ENCODE assay signal across 8 cellular contexts in the genomic region with DNA sequence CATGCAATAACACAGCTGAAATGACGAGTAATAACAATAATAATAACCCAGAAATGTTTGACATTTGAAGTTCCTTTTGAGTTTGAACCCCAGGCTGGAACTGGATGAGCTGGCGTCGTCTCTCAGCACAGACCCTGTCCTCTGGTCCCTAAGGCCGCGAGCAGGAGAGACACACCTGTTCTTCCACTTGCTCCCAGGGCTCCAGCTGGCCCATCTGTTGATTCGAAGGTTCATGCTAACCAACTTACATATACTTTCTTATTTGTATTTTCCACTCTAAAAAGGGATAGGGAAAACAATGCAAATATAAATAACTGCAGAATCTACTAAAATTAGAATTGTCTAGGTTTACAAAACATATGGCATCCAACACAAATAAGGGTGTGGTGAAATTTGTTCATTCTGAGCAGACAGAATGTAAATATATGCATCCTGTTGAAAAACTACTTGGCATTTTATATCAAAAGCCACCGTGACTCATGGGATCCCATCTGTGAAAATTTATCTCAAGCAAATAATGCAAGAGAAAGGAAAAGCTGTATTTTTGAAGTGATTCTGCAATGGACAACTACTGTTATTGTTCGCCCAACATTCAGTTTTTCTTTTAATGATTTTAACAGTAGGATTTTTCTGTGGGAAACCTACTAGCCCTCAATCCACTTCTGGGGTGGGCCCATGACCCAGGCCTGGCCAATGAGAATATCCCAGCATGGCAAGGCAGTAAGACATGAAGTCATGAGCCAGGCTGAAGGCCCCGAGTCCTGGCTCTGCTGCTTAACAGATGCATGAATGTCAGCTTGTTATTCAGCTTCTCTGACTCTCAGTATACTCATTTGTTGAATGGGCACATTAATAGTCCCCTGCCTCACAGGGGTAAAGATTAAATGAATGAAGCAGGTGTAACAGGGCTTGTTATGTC. TPM values are rescaled to one million over a fixed set of nuclear protein-coding genes. Genes with fewer than 3 reads are reported as not detected.
A peak's percentile ranks its signal among the peaks of the same experiment; 100 is the strongest.
DNase-seq lines count a peak whose midpoint lies in the region; ATAC-seq and TF ChIP-seq lines count a peak whose summit lies in the region.

No MANE protein-coding gene starts in this region.

- no peaks in the 10 kb centered on the region for H3K79me2 ChIP-seq in smooth muscle cell (ENCODE audit: low read depth)

- 79% methylated on average over 9 of the region's 9 CpGs for WGBS in smooth muscle cell (ENCODE audit: low lambda C conversion rate)

- H3K4me3 Mint-ChIP-seq in T-cell (peak overlapping the region; percentile 84 to 93 (median 90)), glutamatergic neuron (ENCODE audit: unreplicated experiment) (peak overlapping the region; percentile 87)

- DNase-seq in DMS 273 (lab: John Stamatoyannopoulos, UW; ENCODE audit: unreplicated experiment): peak; percentile 74
- DNase-seq in DMS 273 treated with DMSO at 0.1 percent for 48 hours (lab: John Stamatoyannopoulos, UW): no peak
- no peak for DNase-seq in T-cell
- DNase-seq in glutamatergic neuron: no peak
- DNase-seq in smooth muscle cell (lab: John Stamatoyannopoulos, UW; ENCODE audit: unreplicated experiment): no peak
- DNase-seq in GM19240 (ENCODE audit: insufficient read length, low spot score): no peak
- no peak for DNase-seq in foreskin keratinocyte

- TF ChIP-seq CTCF in glutamatergic neuron (IDR thresholded peaks at IDR 0.05; ENCODE audit: partially characterized antibody, unreplicated experiment): no peak
- no peak for TF ChIP-seq CTCF in smooth muscle cell (IDR thresholded peaks at IDR 0.05; ENCODE audit: borderline replicate concordance, insufficient read depth, poor library complexity, severe bottlenecking)
- no peak for TF ChIP-seq CTCF in foreskin keratinocyte (conservative IDR thresholded peaks at IDR 0.05)

- H3K4me1 ChIP-seq in smooth muscle cell (ENCODE audit: low read depth): no peaks in the 10 kb centered on the region
- peaks cover 11% of the 10 kb centered on the region for H3K4me1 ChIP-seq in foreskin keratinocyte

- peak overlapping the region; percentile 92 for H3K4me2 ChIP-seq in smooth muscle cell

- POLR2A ChIA-PET in T-cell (lab: Charles Lee): interaction anchor here in 1 of 2 donors (0.6 kb wide), 1 partner anchor 146 kb away, joined by 7 read pairs; no protein-coding TSS in a partner anchor

- peak overlapping the region; percentile 95 for H3K9ac ChIP-seq in smooth muscle cell (ENCODE audit: low read depth)

- H2AFZ ChIP-seq in smooth muscle cell (ENCODE audit: low read depth): peak overlapping the region; percentile 100

- peak overlapping the region; percentile 93 for H3K27ac ChIP-seq in smooth muscle cell (ENCODE audit: low read depth)
- no peak overlapping the region for H3K27ac ChIP-seq in foreskin keratinocyte

- H3K9me3 Mint-ChIP-seq in T-cell (no peaks in the 10 kb centered on the region), glutamatergic neuron (ENCODE audit: unreplicated experiment) (peaks cover 1% of the 10 kb centered on the region)

- H3K27ac Mint-ChIP-seq in T-cell: peak overlapping the region; percentile 97 to 99
- H3K27ac Mint-ChIP-seq in glutamatergic neuron (ENCODE audit: unreplicated experiment): peak overlapping the region; percentile 85

- ATAC-seq in T-cell (replicated peaks in 1 of 4) (no peak), HG03354 (IDR thresholded peaks at IDR 0.05; ENCODE audit: poor library complexity, severe bottlenecking, unreplicated experiment) (no peak), foreskin keratinocyte (no peak)

- H3K9me3 ChIP-seq in smooth muscle cell (replicated peaks; ENCODE audit: low read depth): no peaks in the 10 kb centered on the region

- H4K20me1 ChIP-seq in smooth muscle cell (ENCODE audit: low read depth): no peaks in the 10 kb centered on the region

- peak overlapping the region; percentile 90 for H3K4me3 ChIP-seq in smooth muscle cell

- H3K27me3 ChIP-seq in smooth muscle cell (ENCODE audit: low read depth) (peaks cover 4% of the 10 kb centered on the region), foreskin keratinocyte (no peaks in the 10 kb centered on the region)

- H3F3A ChIP-seq in smooth muscle cell (ENCODE audit: low read depth): peaks cover 9% of the 10 kb centered on the region

- H3K36me3 Mint-ChIP-seq in T-cell (no peaks in the 10 kb centered on the region), glutamatergic neuron (ENCODE audit: unreplicated experiment) (no peaks in the 10 kb centered on the region)

- H3K36me3 ChIP-seq in smooth muscle cell (ENCODE audit: low read depth): no peaks in the 10 kb centered on the region

- peaks cover 15 to 31% (median 21%) of the 10 kb centered on the region in 3 donors for H3K4me1 Mint-ChIP-seq in T-cell
- H3K4me1 Mint-ChIP-seq in glutamatergic neuron (ENCODE audit: low read depth, unreplicated experiment): peaks cover 4% of the 10 kb centered on the region

- CTCF ChIA-PET in T-cell (lab: Charles Lee): interaction anchor here (0.8 to 1.2 kb wide), 2 partner anchors 11 to 12 kb away, joined by 3 read pairs; no protein-coding TSS in a partner anchor

- peaks cover 2 to 8% of the 10 kb centered on the region in 2 donors for H3K27me3 Mint-ChIP-seq in T-cell
- H3K27me3 Mint-ChIP-seq in glutamatergic neuron (ENCODE audit: unreplicated experiment): no peaks in the 10 kb centered on the region

RNA-seq across cellular contexts. Expression of a gene that starts 13.2 kb away (rescaled TPM):
- total RNA-seq in T-cell (1 to 10 TPM; 1.3 to 8.2 (median 1.9) TPM), glutamatergic neuron (ENCODE audit: unreplicated experiment) (2.4 TPM), smooth muscle cell (15.6 and 16.3 TPM in 2 replicates), foreskin keratinocyte (4.2 and 4.5 TPM in 2 replicates)
- polyA plus RNA-seq in smooth muscle cell (18.8 and 20.4 TPM in 2 replicates), foreskin keratinocyte (5.0 and 6.4 TPM in 2 replicates)
